ENCODE assay signal across 8 cellular contexts in the genomic region with DNA sequence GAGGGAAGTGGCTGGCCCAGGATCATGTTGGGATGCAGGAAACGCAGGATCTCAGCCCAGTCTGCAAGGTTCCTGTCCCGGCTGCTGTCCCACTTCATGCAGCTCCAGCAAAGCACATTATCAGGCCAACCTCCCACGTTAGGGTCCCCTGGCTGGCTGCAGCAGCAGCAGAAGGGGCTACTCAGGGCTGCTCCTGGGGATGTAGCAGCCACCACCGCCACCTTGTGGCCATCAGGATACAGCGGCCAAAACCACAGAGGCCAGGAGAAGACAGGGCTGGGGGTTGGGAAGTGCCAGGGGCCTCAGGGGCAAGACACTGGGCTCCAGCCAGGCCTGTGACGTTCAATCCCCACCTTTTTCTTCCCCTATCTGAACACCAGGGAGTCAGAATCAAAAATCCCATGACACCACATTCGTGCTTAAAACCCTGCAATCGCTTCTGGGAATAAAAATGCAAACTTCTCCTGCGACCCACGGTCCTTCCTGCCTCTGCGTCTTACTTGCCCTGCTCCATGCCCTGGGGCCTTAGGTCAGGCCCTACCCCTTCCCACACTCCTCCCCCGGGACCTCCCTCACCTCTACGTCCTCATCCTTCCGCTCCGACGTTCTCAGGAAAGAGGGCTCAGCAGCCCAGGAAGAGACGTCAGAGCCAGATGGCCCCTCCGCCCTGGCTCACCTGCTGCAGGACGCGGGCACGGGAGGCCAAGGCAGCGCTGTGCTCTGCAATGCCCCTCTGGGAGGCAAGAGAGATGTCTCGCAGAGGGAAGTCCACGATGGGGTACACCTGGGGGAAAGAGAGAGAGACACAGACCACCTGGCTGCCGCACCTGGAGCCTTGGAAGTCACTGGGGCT. TPM values are rescaled to one million over a fixed set of nuclear protein-coding genes. Genes with fewer than 3 reads are reported as not detected.
DNase-seq lines count a peak whose midpoint lies in the region; ATAC-seq and TF ChIP-seq lines count a peak whose summit lies in the region.
"Had no signal": no experiment of that assay in that cellular context is flagged by ENCODE, and none has a peak within 500 bp of the region (broad histone marks: within the 10 kb centered on the region; RNA-seq: fewer than 3 reads in every experiment).

No MANE protein-coding gene starts in this region.

- H3K4me3 ChIP-seq in ascending aorta (no peak overlapping the region), hepatocyte (no peak overlapping the region), retinal pigment epithelial cell (ENCODE audit: low read length) (no peak overlapping the region)

- no peaks in the 10 kb centered on the region for H3K27me3 ChIP-seq in ascending aorta
- no peaks in the 10 kb centered on the region for H3K27me3 ChIP-seq in hepatocyte

- ATAC-seq in GM21381 (IDR thresholded peaks at IDR 0.05; ENCODE audit: unreplicated experiment) (peak; percentile 87), HG03565 (IDR thresholded peaks at IDR 0.05; ENCODE audit: unreplicated experiment) (peak; percentile 80)

- no peak overlapping the region for H2AFZ ChIP-seq in hepatocyte

- no peaks in the 10 kb centered on the region for H3K79me2 ChIP-seq in hepatocyte

- H4K20me1 ChIP-seq in hepatocyte (ENCODE audit: insufficient read depth, poor library complexity, severe bottlenecking) = no peaks in the 10 kb centered on the region

- H3K9me2 ChIP-seq in hepatocyte (replicated peaks; ENCODE audit: insufficient read depth) = no peaks in the 10 kb centered on the region

- H3K9me3 ChIP-seq in ascending aorta (no peaks in the 10 kb centered on the region), hepatocyte (ENCODE audit: low read depth) (no peaks in the 10 kb centered on the region)

- no peak overlapping the region for H3K27ac ChIP-seq in ascending aorta
- no peak overlapping the region for H3K27ac ChIP-seq in hepatocyte

- H3K4me1 ChIP-seq in ascending aorta = peaks cover 5 to 11% of the 10 kb centered on the region in 2 donors
- H3K4me1 ChIP-seq in hepatocyte (ENCODE audit: insufficient read depth) = peaks cover 16% of the 10 kb centered on the region

- no peak overlapping the region for H3K4me2 ChIP-seq in hepatocyte

- WGBS in hepatocyte (ENCODE audit: low lambda C conversion rate, missing lambda C conversion rate) = 59% methylated on average over 25 of the region's 25 CpGs

- DNase-seq in GDM1 (lab: John Stamatoyannopoulos, UW) (peak; percentile 35), RPMI7951 (ENCODE audit: low read depth) (peak; percentile 68), ascending aorta (ENCODE audit: low spot score in 2 of 2) (peak in 1 of 2 donors; percentile 78), hepatocyte (ENCODE audit: low spot score) (peak; percentile 87), retinal pigment epithelial cell (ENCODE audit: low read depth) (no peak)

- TF ChIP-seq CTCF in ascending aorta (IDR thresholded peaks at IDR 0.05) (peak; percentile 73 to 94 (median 82)), hepatocyte (IDR thresholded peaks at IDR 0.05; ENCODE audit: poor library complexity) (peak; percentile 98), retinal pigment epithelial cell (conservative IDR thresholded peaks at IDR 0.05; ENCODE audit: low read depth, low read length) (peak; percentile 87)

- intact Hi-C loops in ascending aorta (cut with DNase I) = loop anchor here (2.0 kb wide), 1 partner anchor 180 kb away; no protein-coding TSS in a partner anchor

- H3K36me3 ChIP-seq in ascending aorta (no peaks in the 10 kb centered on the region), hepatocyte (replicated peaks; ENCODE audit: insufficient read depth, low read depth) (no peaks in the 10 kb centered on the region)

RNA-seq across cellular contexts. Expression of gene SSUH2, which starts 21.5 kb away (rescaled TPM):
- 0.24 and 1.5 TPM in 2 replicates for total RNA-seq in RPMI7951 (2014; rRNA removed; shearing (Covaris generic))
- not detected for total RNA-seq in ascending aorta
- 17.6 and 19.7 TPM in 2 replicates for total RNA-seq in hepatocyte
- polyA plus RNA-seq in hepatocyte = 21.3 and 21.6 TPM in 2 replicates
- total RNA-seq: mononuclear cell had no signal
